Comparison of ENCODE assay signal across 8 cellular contexts in genomic region chr6:26003102-26003694, GRCh38. TPM values are rescaled to one million over a fixed set of nuclear protein-coding genes. Genes with fewer than 3 reads are reported as not detected.
DNase-seq lines count a peak whose midpoint lies in the region; ATAC-seq, FAIRE-seq and TF ChIP-seq lines count a peak whose summit lies in the region.

No MANE protein-coding gene starts in this region.

- no peak overlapping the region for H3K27ac ChIP-seq in fibroblast of lung (ENCODE audit: insufficient read depth, low read length)
- no peak overlapping the region for H3K27ac ChIP-seq in neural progenitor cell

- peak; percentile 71 for FAIRE-seq in GM12891 (lab: Jason Lieb, UNC)

- H3K4me1 Mint-ChIP-seq in activated CD8-positive, alpha-beta T cell treated with anti-CD3 and anti-CD28 coated beads for 36 hours (ENCODE audit: low read depth): no peaks in the 10 kb centered on the region
- H3K4me1 Mint-ChIP-seq in neural progenitor cell: peaks cover 14% of the 10 kb centered on the region

- DNase-seq in AG10803 (ENCODE audit: low read depth) (peak; percentile 49), GM12891 (ENCODE audit: insufficient read length, low spot score) (no peak), NCI-H446 treated with DMSO at 0.1 percent for 48 hours (lab: John Stamatoyannopoulos, UW) (peak; percentile 7), fibroblast of lung (ENCODE audit: low read depth in 2 of 2) (peak; percentile 41 to 63), neural progenitor cell (ENCODE audit: low spot score) (peak; percentile 62), MV-4-11 (lab: John Stamatoyannopoulos, UW) (no peak)
- peak; percentile 63 for DNase-seq in activated CD8-positive, alpha-beta T cell treated with anti-CD3 and anti-CD28 coated beads for 36 hours

- no peaks in the 10 kb centered on the region for H3K79me2 ChIP-seq in fibroblast of lung (ENCODE audit: control insufficient read depth, insufficient read depth, low read length)
- no peaks in the 10 kb centered on the region for H3K79me2 ChIP-seq in neural progenitor cell (ENCODE audit: low read depth)

- H3K36me3 ChIP-seq in fibroblast of lung (ENCODE audit: control insufficient read depth, insufficient read depth, low read length) (no peaks in the 10 kb centered on the region), neural progenitor cell (no peaks in the 10 kb centered on the region)

- H3K4me3 ChIP-seq in AG10803 (ENCODE audit: low read length) (no peak overlapping the region), fibroblast of lung (replicated peaks in 1 of 4; ENCODE audit: control extremely low read depth in 1 of 4, insufficient read depth in 1 of 4, low read depth in 3 of 4, low read length in 4 of 4) (no peak overlapping the region), neural progenitor cell (no peak overlapping the region)

- H3K27me3 Mint-ChIP-seq in activated CD8-positive, alpha-beta T cell treated with anti-CD3 and anti-CD28 coated beads for 36 hours: no peaks in the 10 kb centered on the region
- H3K27me3 Mint-ChIP-seq in neural progenitor cell (ENCODE audit: insufficient read depth, low read depth): peaks cover 2% of the 10 kb centered on the region

- no peak overlapping the region for H3K27ac Mint-ChIP-seq in activated CD8-positive, alpha-beta T cell treated with anti-CD3 and anti-CD28 coated beads for 36 hours
- no peak overlapping the region for H3K27ac Mint-ChIP-seq in neural progenitor cell

- no peak overlapping the region for H2AFZ ChIP-seq in fibroblast of lung (ENCODE audit: low read length)
- no peak overlapping the region for H2AFZ ChIP-seq in neural progenitor cell (replicated peaks)

- H3K4me3 Mint-ChIP-seq in activated CD8-positive, alpha-beta T cell treated with anti-CD3 and anti-CD28 coated beads for 36 hours: no peak overlapping the region
- H3K4me3 Mint-ChIP-seq in neural progenitor cell: no peak overlapping the region

- ATAC-seq in activated CD8-positive, alpha-beta T cell treated with anti-CD3 and anti-CD28 coated beads for 36 hours: peak; percentile 49
- ATAC-seq in GM21717 (IDR thresholded peaks at IDR 0.05; ENCODE audit: unreplicated experiment): no peak

- no peaks in the 10 kb centered on the region for H3K9me3 ChIP-seq in fibroblast of lung (ENCODE audit: control insufficient read depth, insufficient read depth, low read depth, low read length)
- no peaks in the 10 kb centered on the region for H3K9me3 ChIP-seq in neural progenitor cell (ENCODE audit: low read depth)

- no peak overlapping the region for H3K9ac ChIP-seq in fibroblast of lung (ENCODE audit: insufficient read depth, low read length)
- H3K9ac ChIP-seq in neural progenitor cell: no peak overlapping the region

- no peak for TF ChIP-seq POLR2A in GM12891 (IDR thresholded peaks at IDR 0.05; ENCODE audit: low read depth, low read length)

- POLR2A ChIA-PET in activated CD8-positive, alpha-beta T cell treated with anti-CD3 and anti-CD28 coated beads for 36 hours (lab: Charles Lee): interaction anchor here (0.8 to 2.3 kb wide), 2 partner anchors 14 to 17 kb away, joined by 3 to 7 read pairs; a partner anchor contains a TSS

- H3K4me1 ChIP-seq in fibroblast of lung (ENCODE audit: control insufficient read depth, extremely low read depth, insufficient read depth, low read length): no peaks in the 10 kb centered on the region
- peaks cover 12% of the 10 kb centered on the region for H3K4me1 ChIP-seq in neural progenitor cell

- peaks cover 9% of the 10 kb centered on the region for H3K36me3 Mint-ChIP-seq in activated CD8-positive, alpha-beta T cell treated with anti-CD3 and anti-CD28 coated beads for 36 hours (ENCODE audit: low read depth)
- H3K36me3 Mint-ChIP-seq in neural progenitor cell: no peaks in the 10 kb centered on the region

- H4K20me1 ChIP-seq in fibroblast of lung (ENCODE audit: control insufficient read depth, extremely low read depth, insufficient read depth, low read length) (no peaks in the 10 kb centered on the region), neural progenitor cell (ENCODE audit: low read depth) (no peaks in the 10 kb centered on the region)

- CTCF ChIA-PET in activated CD8-positive, alpha-beta T cell treated with anti-CD3 and anti-CD28 coated beads for 36 hours (lab: Charles Lee): interaction anchor here (0.7 to 8.6 kb wide), 34 partner anchors 10 to 499 kb away, joined by 3 to 118 read pairs (median 4); a partner anchor contains a TSS

- intact Hi-C loops in activated CD8-positive, alpha-beta T cell treated with anti-CD3 and anti-CD28 coated beads for 36 hours (cut with micrococcal nuclease): loop anchor here (5.0 to 10.0 kb wide), 2 partner anchors 118 to 281 kb away; no protein-coding TSS in a partner anchor

- H3K4me2 ChIP-seq in fibroblast of lung (ENCODE audit: extremely low read depth, insufficient read depth, low read length) (no peak overlapping the region), neural progenitor cell (no peak overlapping the region)

- peak; percentile 88 for TF ChIP-seq CTCF in AG10803 (conservative IDR thresholded peaks at IDR 0.05; ENCODE audit: low read length)
- TF ChIP-seq CTCF in activated CD8-positive, alpha-beta T cell treated with anti-CD3 and anti-CD28 coated beads for 36 hours (IDR thresholded peaks at IDR 0.05): peak; percentile 89
- peak; percentile 83 to 89 for TF ChIP-seq CTCF in fibroblast of lung (conservative IDR thresholded peaks at IDR 0.05 in 1 of 2, IDR thresholded peaks at IDR 0.05 in 1 of 2; ENCODE audit: low read depth in 1 of 2, low read length in 2 of 2)
- peak; percentile 78 for TF ChIP-seq CTCF in neural progenitor cell (IDR thresholded peaks at IDR 0.05)

- no peaks in the 10 kb centered on the region for H3K9me3 Mint-ChIP-seq in activated CD8-positive, alpha-beta T cell treated with anti-CD3 and anti-CD28 coated beads for 36 hours
- H3K9me3 Mint-ChIP-seq in neural progenitor cell: no peaks in the 10 kb centered on the region

- peaks cover 6% of the 10 kb centered on the region for H3F3A ChIP-seq in neural progenitor cell (ENCODE audit: low read depth)

- H3K27me3 ChIP-seq in fibroblast of lung (ENCODE audit: control insufficient read depth, insufficient read depth, low read length) (no peaks in the 10 kb centered on the region), neural progenitor cell (no peaks in the 10 kb centered on the region)

TF ChIP-seq in GM12891, 5 proteins besides CTCF, POLR2A, EP300 and RAD21:
- TF ChIP-seq TAF1 (IDR thresholded peaks at IDR 0.05; ENCODE audit: low read depth, low read length): no peak
- TF ChIP-seq POU2F2 (IDR thresholded peaks at IDR 0.05; ENCODE audit: low read depth, low read length): no peak
- TF ChIP-seq POLR2AphosphoS5 (IDR thresholded peaks at IDR 0.05; ENCODE audit: low read depth, low read length): no peak
- no peak for TF ChIP-seq SPI1 (IDR thresholded peaks at IDR 0.05; ENCODE audit: low read depth, low read length)
- TF ChIP-seq PAX5 (IDR thresholded peaks at IDR 0.05; ENCODE audit: insufficient read depth, low read length, severe bottlenecking): no peak

RNA-seq across cellular contexts. Expression of gene TRIM38, which starts 40.6 kb away (rescaled TPM):
- polyA plus RNA-seq in GM12891 (2012; ENCODE audit: low read depth, missing spikeins): 6.0 TPM
- total RNA-seq in activated CD8-positive, alpha-beta T cell treated with anti-CD3 and anti-CD28 coated beads for 36 hours: 1 to 10 TPM; 8.0 to 8.3 TPM
- 14.4 and 14.5 TPM in 2 replicates for total RNA-seq in fibroblast of lung
- 5.8 and 7.6 TPM in 2 replicates for polyA plus RNA-seq in fibroblast of lung
- polyA plus RNA-seq in fibroblast of lung (2012): 4.5 and 6.4 TPM in 2 replicates
- polyA minus RNA-seq in fibroblast of lung (ENCODE audit: low replicate concordance): 3.4 and 4.2 TPM in 2 replicates
- 0.25 and 0.30 TPM in 2 replicates for total RNA-seq in neural progenitor cell (ENCODE audit: low replicate concordance)

Comparison
In these comparisons a context has a peak if more than half of its experiments do, and no peak if none do; other contexts are left out.
1. DNase-seq: peak in AG10803 (single experiment), NCI-H446 treated with DMSO at 0.1 percent for 48 hours (single experiment), activated CD8-positive, alpha-beta T cell treated with anti-CD3 and anti-CD28 coated beads for 36 hours (single experiment), fibroblast of lung (2 of 2) and neural progenitor cell (single experiment); none in GM12891 (single experiment) and MV-4-11 (single experiment).
2. Peak in every context shown above with its lines, with median percentiles within 50 percentile points of each other: CTCF ChIP-seq.